Comparison of ENCODE assay signal across 22 cellular contexts in genomic region chr7:37097983-37098382, GRCh38.
"Had no signal": no experiment of that assay in that cellular context is flagged by ENCODE, and none has a peak within 500 bp of the region (broad histone marks: within the 10 kb centered on the region; RNA-seq: fewer than 3 reads in every experiment).

No MANE protein-coding gene starts in this region.

- H3K4me3 ChIP-seq: ascending aorta, hepatocyte, left ventricle myocardium inferior, ovary, skin epidermis, stomach, suprapubic skin, transverse colon, uterus had no signal

- H3K4me1 ChIP-seq: ascending aorta, suprapubic skin, uterus had no signal

- DNase-seq: activated CD4-positive, alpha-beta T cell treated with anti-CD3 and anti-CD28 coated beads for 1 hour; activated CD4-positive, alpha-beta T cell treated with anti-CD3 and anti-CD28 coated beads, Interleukin-2, amount 50 U/mL, for 48 hours; activated CD8-positive, alpha-beta memory T cell treated with anti-CD3 and anti-CD28 coated beads, Interleukin-2, amount 50 U/mL, for 48 hours; brain microvascular endothelial cell; central memory CD4-positive, alpha-beta T cell; dermis blood vessel endothelial cell; effector CD8-positive, alpha-beta T cell; glutamatergic neuron; left ventricle myocardium inferior; midbrain; ovary; right cardiac atrium; stimulated activated CD4-positive, alpha-beta T cell treated with anti-CD3 and anti-CD28 coated beads, Interleukin-1b, Interleukin-23, amount 100 ng/mL, for 48 hours; stomach; transverse colon; uterus had no signal

- ATAC-seq: natural killer cell treated with Interleukin-12 subunit alpha and Interleukin-12 subunit beta and Interleukin-15 and Interleukin-18, amount 100 ng/mL, for 72 hours; right cardiac atrium had no signal

- H3K36me3 ChIP-seq: ascending aorta, brain microvascular endothelial cell, ovary, suprapubic skin, transverse colon, uterus had no signal

- H3K9me3 Mint-ChIP-seq: natural killer cell treated with Interleukin-12 subunit alpha and Interleukin-12 subunit beta and Interleukin-15 and Interleukin-18, amount 100 ng/mL, for 72 hours had no signal

- H3K27me3 ChIP-seq: ascending aorta, brain microvascular endothelial cell, hepatocyte, neutrophil, ovary, stomach, suprapubic skin, transverse colon, uterus had no signal

- H3K27me3 Mint-ChIP-seq: natural killer cell treated with Interleukin-12 subunit alpha and Interleukin-12 subunit beta and Interleukin-15 and Interleukin-18, amount 100 ng/mL, for 72 hours had no signal

- H3K4me3 Mint-ChIP-seq: natural killer cell treated with Interleukin-12 subunit alpha and Interleukin-12 subunit beta and Interleukin-15 and Interleukin-18, amount 100 ng/mL, for 72 hours had no signal

- H3K9me3 ChIP-seq: ascending aorta, left ventricle myocardium inferior, neutrophil, ovary, stomach, suprapubic skin, transverse colon, uterus had no signal

- H3K27ac ChIP-seq: ascending aorta, brain microvascular endothelial cell, hepatocyte, left ventricle myocardium inferior, neutrophil, ovary, skin epidermis, stomach, suprapubic skin, transverse colon, uterus had no signal
